In genomic region chr18:62486290-62486964, GRCh38 we compare ENCODE assay signal across 9 cellular contexts. TPM values are rescaled to one million over a fixed set of nuclear protein-coding genes. Genes with fewer than 3 reads are reported as not detected.
A peak's percentile ranks its signal among the peaks of the same experiment; 100 is the strongest.
DNase-seq lines count a peak whose midpoint lies in the region; ATAC-seq, FAIRE-seq and TF ChIP-seq lines count a peak whose summit lies in the region.
"Had no signal": no experiment of that assay in that cellular context is flagged by ENCODE, and none has a peak within 500 bp of the region (broad histone marks: within the 10 kb centered on the region; RNA-seq: fewer than 3 reads in every experiment).

No MANE protein-coding gene starts in this region.

- DNase-seq in activated naive CD4-positive, alpha-beta T cell treated with anti-CD3 and anti-CD28 coated beads for 36 hours, result peak; percentile 47
- no peak for DNase-seq in activated naive CD4-positive, alpha-beta T cell treated with Interleukin-2 at 50 U/mL for 16 hours
- DNase-seq in NCI-H510A treated with DMSO at 0.1 percent for 48 hours (lab: John Stamatoyannopoulos, UW), result peak; percentile 12
- peak; percentile 62 for DNase-seq in fibroblast of mammary gland (ENCODE audit: low read depth)
- no peak for DNase-seq in upper lobe of right lung
- DNase-seq in AML-193 (lab: John Stamatoyannopoulos, UW), result no peak
- DNase-seq in 8988T, result no peak
- DNase-seq in HTR-8/SVneo (ENCODE audit: insufficient read length, low spot score), result no peak

- H3K4me3 ChIP-seq in fibroblast of mammary gland (ENCODE audit: control insufficient read depth, low read depth, low read length), result no peak overlapping the region
- no peak overlapping the region for H3K4me3 ChIP-seq in upper lobe of right lung

- H3K27ac Mint-ChIP-seq in activated naive CD4-positive, alpha-beta T cell treated with anti-CD3 and anti-CD28 coated beads for 36 hours, result no peak overlapping the region
- H3K27ac Mint-ChIP-seq: dendritic cell treated with granulocyte-macrophage colony-stimulating factor and Interleukin-4, amounts not matched to agents 40 ng/mL and 50 ng/mL, for 4 days had no signal

- TF ChIP-seq CTCF in fibroblast of mammary gland (conservative IDR thresholded peaks at IDR 0.05; ENCODE audit: control insufficient read depth, insufficient read depth, low read depth, low read length) (no peak), upper lobe of right lung (IDR thresholded peaks at IDR 0.05) (no peak)

- H3K4me3 Mint-ChIP-seq in activated naive CD4-positive, alpha-beta T cell treated with anti-CD3 and anti-CD28 coated beads for 36 hours, result no peak overlapping the region
- H3K4me3 Mint-ChIP-seq: dendritic cell treated with granulocyte-macrophage colony-stimulating factor and Interleukin-4, amounts not matched to agents 40 ng/mL and 50 ng/mL, for 4 days had no signal

- H3K36me3 ChIP-seq in upper lobe of right lung, result no peaks in the 10 kb centered on the region

- no peaks in the 10 kb centered on the region for H3K36me3 Mint-ChIP-seq in activated naive CD4-positive, alpha-beta T cell treated with anti-CD3 and anti-CD28 coated beads for 36 hours (ENCODE audit: low read depth)

- H3K4me1 Mint-ChIP-seq in activated naive CD4-positive, alpha-beta T cell treated with anti-CD3 and anti-CD28 coated beads for 36 hours (ENCODE audit: low read depth), result peaks cover 6% of the 10 kb centered on the region

- CTCF ChIA-PET in activated naive CD4-positive, alpha-beta T cell treated with anti-CD3 and anti-CD28 coated beads for 36 hours (lab: Charles Lee), result no interaction called here

- intact Hi-C loops in activated naive CD4-positive, alpha-beta T cell treated with anti-CD3 and anti-CD28 coated beads for 36 hours (cut with micrococcal nuclease), result no loop called here
- intact Hi-C loops in upper lobe of right lung (cut with DNase I), result no loop called here

- no peaks in the 10 kb centered on the region for H3K4me1 ChIP-seq in upper lobe of right lung

- H3K9me3 Mint-ChIP-seq in activated naive CD4-positive, alpha-beta T cell treated with anti-CD3 and anti-CD28 coated beads for 36 hours, result peaks cover 4% of the 10 kb centered on the region

- ATAC-seq in upper lobe of right lung, result peak; percentile 81

- H3K27ac ChIP-seq in upper lobe of right lung, result no peak overlapping the region

- peaks cover 11% of the 10 kb centered on the region for H3K27me3 Mint-ChIP-seq in activated naive CD4-positive, alpha-beta T cell treated with anti-CD3 and anti-CD28 coated beads for 36 hours (ENCODE audit: low read depth)

- no peaks in the 10 kb centered on the region for H3K9me3 ChIP-seq in upper lobe of right lung

- no peaks in the 10 kb centered on the region for H3K27me3 ChIP-seq in upper lobe of right lung

- FAIRE-seq in HTR-8/SVneo (lab: Jason Lieb, UNC), result no peak

RNA-seq across cellular contexts. Expression of gene ZCCHC2, which starts 36.4 kb away (rescaled TPM):
- 10 to 100 TPM; 22.1 to 23.3 TPM for total RNA-seq in activated naive CD4-positive, alpha-beta T cell treated with anti-CD3 and anti-CD28 coated beads for 36 hours
- total RNA-seq in upper lobe of right lung, result 36.6 TPM

Comparison
In these comparisons a context has a peak if more than half of its experiments do, and no peak if none do; other contexts are left out.
1. DNase-seq: peak in activated naive CD4-positive, alpha-beta T cell treated with anti-CD3 and anti-CD28 coated beads for 36 hours (single experiment), NCI-H510A treated with DMSO at 0.1 percent for 48 hours (single experiment) and fibroblast of mammary gland (single experiment); none in activated naive CD4-positive, alpha-beta T cell treated with Interleukin-2 at 50 U/mL for 16 hours (single experiment), upper lobe of right lung (single experiment), AML-193 (0 of 2), 8988T (single experiment) and HTR-8/SVneo (single experiment).